Comparison of ENCODE assay signal across 7 cellular contexts in genomic region chr3:42802876-42803799, GRCh38. TPM values are rescaled to one million over a fixed set of nuclear protein-coding genes. Genes with fewer than 3 reads are reported as not detected.
A peak's percentile ranks its signal among the peaks of the same experiment; 100 is the strongest.
DNase-seq lines count a peak whose midpoint lies in the region; ATAC-seq, FAIRE-seq and TF ChIP-seq lines count a peak whose summit lies in the region.

No MANE protein-coding gene starts in this region.

- no peaks in the 10 kb centered on the region for H3K9me3 ChIP-seq in breast epithelium
- no peaks in the 10 kb centered on the region for H3K9me3 ChIP-seq in HepG2 (ENCODE audit: low read length)

- H2AFZ ChIP-seq in HepG2 (ENCODE audit: low read length), result no peak overlapping the region

- intact Hi-C loops in breast epithelium (cut with DNase I; ENCODE audit: low total_unique reads), result no loop called here
- intact Hi-C loops in HepG2 (cut with micrococcal nuclease; ENCODE audit: unreplicated experiment), result no loop called here

- H4K20me1 ChIP-seq in HepG2 (ENCODE audit: insufficient read depth, low read length), result 0 out of 2 replicates have a peak, but pooled peaks cover 3% of the 10 kb centered on the region

- CTCF ChIA-PET in HepG2 (lab: Yijun Ruan, JAX; ENCODE audit: low intra/inter-chr PET ratio, low total read pairs), result no interaction called here

- H3K4me2 ChIP-seq in HepG2 (ENCODE audit: low read depth, low read length), result peak overlapping the region; percentile 92

- H3K4me3 ChIP-seq in GM08714 (ENCODE audit: low read length) (peak overlapping the region; percentile 91), breast epithelium (peak overlapping the region; percentile 71 to 81 (median 81)), HepG2 (replicated peaks in 1 of 3; ENCODE audit: insufficient read depth in 1 of 3, low read depth in 2 of 3, low read length in 3 of 3) (peak overlapping the region; percentile 87 to 98 (median 92))

- TF ChIP-seq RAD21 in HepG2 (CRISPR knock-in tag; IDR thresholded peaks at IDR 0.05), result 0 out of 2 replicates have a peak, but pooled peaks have one; percentile 8

- TF ChIP-seq POLR2A in breast epithelium (IDR thresholded peaks at IDR 0.05) (no peak), HepG2 (IDR thresholded peaks at IDR 0.05; ENCODE audit: insufficient read depth in 1 of 2, low read depth in 2 of 2, low read length in 2 of 2) (0 out of 4 replicates have a peak, but pooled peaks of 1 of the 2 experiments have one; percentile 27)

- FAIRE-seq in HepG2 (lab: Jason Lieb, UNC), result peak; percentile 34

- peaks cover 0 to 7% of the 10 kb centered on the region in 2 donors for H3K4me1 ChIP-seq in breast epithelium
- peaks cover 66% of the 10 kb centered on the region for H3K4me1 ChIP-seq in HepG2 (ENCODE audit: insufficient read depth, low read length)

- H3K9ac ChIP-seq in HepG2 (ENCODE audit: insufficient read depth, low read depth, low read length), result peak overlapping the region; percentile 97

- TF ChIP-seq EP300 in HepG2 (IDR thresholded peaks at IDR 0.05; ENCODE audit: low read depth in 2 of 2, low read length in 2 of 2), result no peak
- TF ChIP-seq EP300 in HepG2 (CRISPR knock-in tag; IDR thresholded peaks at IDR 0.05; ENCODE audit: borderline replicate concordance), result no peak

- POLR2A ChIA-PET in HepG2 (lab: Yijun Ruan, JAX), result interaction anchor here (0.6 to 5.0 kb wide), 21 partner anchors 8 to 213 kb away, joined by 3 to 105 read pairs (median 8); partner anchors contain the start of genes CYP8B1, NKTR and SS18L2

- TF ChIP-seq CTCF in breast epithelium (IDR thresholded peaks at IDR 0.05) (no peak), HepG2 (CRISPR knock-in tag; IDR thresholded peaks at IDR 0.05) (no peak)

- DNase-seq in NCI-H2227 (lab: John Stamatoyannopoulos, UW; ENCODE audit: unreplicated experiment) (peak; percentile 29), breast epithelium (ENCODE audit: low spot score in 2 of 2) (no peak), HepG2 (ENCODE audit: low spot score) (peak; percentile 33), NOMO-1 (lab: John Stamatoyannopoulos, UW; ENCODE audit: unreplicated experiment in 2 of 2) (no peak), NCI-H446 treated with DMSO at 0.1 percent for 48 hours (lab: John Stamatoyannopoulos, UW) (no peak)

- peak overlapping the region; percentile 94 to 98 for H3K27ac ChIP-seq in breast epithelium
- H3K27ac ChIP-seq in HepG2 (ENCODE audit: extremely low read length, insufficient read depth, low read length), result peak overlapping the region; percentile 93
- peak overlapping the region; percentile 74 for H3K27ac ChIP-seq in temporal lobe (ENCODE audit: low read depth, low read length)

- 4% methylated on average over 17 of the region's 23 CpGs for WGBS in HepG2 (ENCODE audit: low lambda C conversion rate)

- TSS peak; percentile 52 for BruUV-seq in HepG2 (replicated peaks; lab: Mats Ljungman, UMichigan)

- in situ Hi-C loops in HepG2 (cut with HindIII; ENCODE audit: extremely low pct_ligation_motif_present, low pct_unique_long_range_greater_than_20kb), result no loop called here

- H3K27me3 ChIP-seq in breast epithelium (no peaks in the 10 kb centered on the region), HepG2 (ENCODE audit: control insufficient read depth in 1 of 2, insufficient read depth in 2 of 2, low read length in 2 of 2) (no peaks in the 10 kb centered on the region; a peak in 1 of 5 replicates)

- no peaks in the 10 kb centered on the region for H3K36me3 ChIP-seq in breast epithelium
- H3K36me3 ChIP-seq in HepG2 (replicated peaks in 1 of 2; ENCODE audit: control insufficient read depth in 1 of 2, insufficient read depth in 2 of 2, low read length in 2 of 2), result peaks cover 0 to 10% of the 10 kb centered on the region in 2 experiments; a peak in 1 of 5 replicates

- H3K79me2 ChIP-seq in HepG2 (ENCODE audit: insufficient read depth, low read length), result peaks cover 48% of the 10 kb centered on the region

- peak; percentile 1; the same call in 1 of the 3 replicates for ATAC-seq in HepG2

RNA-seq across cellular contexts. Expression of gene HIGD1A, which starts 1.2 kb away (rescaled TPM):
- total RNA-seq in breast epithelium, result 100 to 1,000 TPM; 131 to 185 (median 148) TPM
- total RNA-seq in HepG2 (2016; rRNA removed; fragmentation: Illumina TruSeq; extraction: Trizol), result 253 and 379 TPM in 2 replicates
- 47.7 and 48.6 TPM in 2 replicates for total RNA-seq in HepG2 (2016; cell fraction: cytosol; rRNA removed; fragmentation: Illumina TruSeq; extraction: Trizol; ENCODE audit: low read depth)
- 250 and 416 TPM in 2 replicates for total RNA-seq in HepG2 (2016; cell fraction: insoluble cytoplasmic fraction; rRNA removed; fragmentation: Illumina TruSeq; extraction: Trizol)
- 136 and 157 TPM in 2 replicates for total RNA-seq in HepG2 (2016; cell fraction: membrane; rRNA removed; fragmentation: Illumina TruSeq; extraction: Trizol)
- 98.8 and 101 TPM in 2 replicates for total RNA-seq in HepG2 (2016; cell fraction: nucleus; rRNA removed; fragmentation: Illumina TruSeq; extraction: Trizol)
- polyA plus RNA-seq in HepG2 (2011; rRNA removed), result 175 and 222 TPM in 2 replicates
- 84.7 and 175 TPM in 2 replicates for polyA plus RNA-seq in HepG2 (2011; cell fraction: cytosol; rRNA removed)
- polyA plus RNA-seq in HepG2 (2011; cell fraction: nucleus; rRNA removed), result 20.5 and 47.2 TPM in 2 replicates
- 196 and 210 TPM in 2 replicates for polyA plus RNA-seq in HepG2 (2012)
- polyA plus RNA-seq in HepG2 (2016; cell fraction: cytosol; fragmentation: Illumina TruSeq; extraction: Trizol; ENCODE audit: low read depth), result 58.2 and 60.2 TPM in 2 replicates
- 380 and 413 TPM in 2 replicates for polyA plus RNA-seq in HepG2 (2016; cell fraction: insoluble cytoplasmic fraction; fragmentation: Illumina TruSeq; extraction: Trizol; ENCODE audit: low read depth)
- polyA plus RNA-seq in HepG2 (2016; cell fraction: membrane; fragmentation: Illumina TruSeq; extraction: Trizol; ENCODE audit: low read depth), result 121 and 132 TPM in 2 replicates
- polyA plus RNA-seq in HepG2 (2016; cell fraction: nucleus; fragmentation: Illumina TruSeq; extraction: Trizol; ENCODE audit: insufficient read depth, low read depth), result 141 TPM in 2 replicates
- 17.0 and 26.1 TPM in 2 replicates for polyA minus RNA-seq in HepG2 (2011; rRNA and poly(A)+ RNA removed; ENCODE audit: low replicate concordance)
- 99.1 and 123 TPM in 2 replicates for polyA minus RNA-seq in HepG2 (2011; cell fraction: cytosol; rRNA and poly(A)+ RNA removed)
- polyA minus RNA-seq in HepG2 (2011; cell fraction: nucleus; rRNA and poly(A)+ RNA removed), result 38.9 and 61.0 TPM in 2 replicates
- total RNA-seq in temporal lobe, result 87.8 TPM

RNA-seq across cellular contexts. Expression of gene ACKR2, which starts 6.1 kb away (rescaled TPM):
- total RNA-seq in breast epithelium, result 10 to 100 TPM in 1 of 3 donors, 1 to 10 TPM in 2; 1.8 to 15.8 (median 6.9) TPM
- total RNA-seq in HepG2 (2016; rRNA removed; fragmentation: Illumina TruSeq; extraction: Trizol), result 1.1 TPM in 2 replicates
- 0.62 and 2.0 TPM in 2 replicates for total RNA-seq in HepG2 (2016; cell fraction: cytosol; rRNA removed; fragmentation: Illumina TruSeq; extraction: Trizol; ENCODE audit: low read depth)
- total RNA-seq in HepG2 (2016; cell fraction: insoluble cytoplasmic fraction; rRNA removed; fragmentation: Illumina TruSeq; extraction: Trizol), result 0.64 and 0.71 TPM in 2 replicates
- 1.1 and 1.2 TPM in 2 replicates for total RNA-seq in HepG2 (2016; cell fraction: membrane; rRNA removed; fragmentation: Illumina TruSeq; extraction: Trizol)
- 1.1 and 2.7 TPM in 2 replicates for total RNA-seq in HepG2 (2016; cell fraction: nucleus; rRNA removed; fragmentation: Illumina TruSeq; extraction: Trizol)
- 1.9 and 2.6 TPM in 2 replicates for polyA plus RNA-seq in HepG2 (2011; rRNA removed)
- polyA plus RNA-seq in HepG2 (2011; cell fraction: cytosol; rRNA removed), result 0.87 and 1.3 TPM in 2 replicates
- 1.9 and 2.1 TPM in 2 replicates for polyA plus RNA-seq in HepG2 (2011; cell fraction: nucleus; rRNA removed)
- 1.4 and 1.8 TPM in 2 replicates for polyA plus RNA-seq in HepG2 (2012)
- polyA plus RNA-seq in HepG2 (2016; cell fraction: cytosol; fragmentation: Illumina TruSeq; extraction: Trizol; ENCODE audit: low read depth), result 0.19 and 0.42 TPM in 2 replicates
- 0.44 and 0.74 TPM in 2 replicates for polyA plus RNA-seq in HepG2 (2016; cell fraction: insoluble cytoplasmic fraction; fragmentation: Illumina TruSeq; extraction: Trizol; ENCODE audit: low read depth)
- 0.29 and 0.34 TPM in 2 replicates for polyA plus RNA-seq in HepG2 (2016; cell fraction: membrane; fragmentation: Illumina TruSeq; extraction: Trizol; ENCODE audit: low read depth)
- 0.83 and 1.5 TPM in 2 replicates for polyA plus RNA-seq in HepG2 (2016; cell fraction: nucleus; fragmentation: Illumina TruSeq; extraction: Trizol; ENCODE audit: insufficient read depth, low read depth)
- polyA minus RNA-seq in HepG2 (2011; rRNA and poly(A)+ RNA removed; ENCODE audit: low replicate concordance), result 0.05 and 6.0 TPM in 2 replicates
- polyA minus RNA-seq in HepG2 (2011; cell fraction: cytosol; rRNA and poly(A)+ RNA removed), result 3.0 and 3.5 TPM in 2 replicates
- 3.5 and 6.0 TPM in 2 replicates for polyA minus RNA-seq in HepG2 (2011; cell fraction: nucleus; rRNA and poly(A)+ RNA removed)
- total RNA-seq in temporal lobe, result 0.74 TPM

RNA-seq across cellular contexts. Expression of gene CCDC13, which starts 30.1 kb away (rescaled TPM):
- total RNA-seq in breast epithelium (1 to 10 TPM; 2.3 to 2.9 (median 2.9) TPM), HepG2 (2016; rRNA removed; fragmentation: Illumina TruSeq; extraction: Trizol) (0.22 TPM in 1 of 2 replicates, not detected in the other), temporal lobe (2.7 TPM)
- not detected in 2 replicates for total RNA-seq in HepG2 (2016; cell fraction: cytosol; rRNA removed; fragmentation: Illumina TruSeq; extraction: Trizol; ENCODE audit: low read depth)
- total RNA-seq in HepG2 (2016; cell fraction: insoluble cytoplasmic fraction; rRNA removed; fragmentation: Illumina TruSeq; extraction: Trizol), result 0.19 TPM in 1 of 2 replicates, not detected in the other
- 0.31 and 0.34 TPM in 2 replicates for total RNA-seq in HepG2 (2016; cell fraction: membrane; rRNA removed; fragmentation: Illumina TruSeq; extraction: Trizol)
- total RNA-seq in HepG2 (2016; cell fraction: nucleus; rRNA removed; fragmentation: Illumina TruSeq; extraction: Trizol), result not detected in 2 replicates
- 0.51 and 0.68 TPM in 2 replicates for polyA plus RNA-seq in HepG2 (2011; rRNA removed)
- polyA plus RNA-seq in HepG2 (2011; cell fraction: cytosol; rRNA removed), result 0.09 and 0.26 TPM in 2 replicates
- polyA plus RNA-seq in HepG2 (2011; cell fraction: nucleus; rRNA removed), result 1.6 and 2.5 TPM in 2 replicates
- 0.43 and 0.89 TPM in 2 replicates for polyA plus RNA-seq in HepG2 (2012)
- 0.42 TPM in 1 of 2 replicates, not detected in the other for polyA plus RNA-seq in HepG2 (2016; cell fraction: cytosol; fragmentation: Illumina TruSeq; extraction: Trizol; ENCODE audit: low read depth)
- 0.41 TPM in 1 of 2 replicates, not detected in the other for polyA plus RNA-seq in HepG2 (2016; cell fraction: insoluble cytoplasmic fraction; fragmentation: Illumina TruSeq; extraction: Trizol; ENCODE audit: low read depth)
- polyA plus RNA-seq in HepG2 (2016; cell fraction: membrane; fragmentation: Illumina TruSeq; extraction: Trizol; ENCODE audit: low read depth), result 0.27 and 0.39 TPM in 2 replicates
- polyA plus RNA-seq in HepG2 (2016; cell fraction: nucleus; fragmentation: Illumina TruSeq; extraction: Trizol; ENCODE audit: insufficient read depth, low read depth), result not detected in 2 replicates
- 0.30 TPM in 1 of 2 replicates, not detected in the other for polyA minus RNA-seq in HepG2 (2011; rRNA and poly(A)+ RNA removed; ENCODE audit: low replicate concordance)
- polyA minus RNA-seq in HepG2 (2011; cell fraction: cytosol; rRNA and poly(A)+ RNA removed), result not detected in 2 replicates
- polyA minus RNA-seq in HepG2 (2011; cell fraction: nucleus; rRNA and poly(A)+ RNA removed), result 1.4 and 2.0 TPM in 2 replicates

Comparison
In these comparisons a context has a peak if more than half of its experiments do, and no peak if none do; other contexts are left out.
1. DNase-seq: peak in NCI-H2227 (single experiment) and HepG2 (single experiment); none in breast epithelium (0 of 2), NOMO-1 (0 of 2) and NCI-H446 treated with DMSO at 0.1 percent for 48 hours (single experiment).
2. Peak in every context shown above with its lines, with median percentiles within 50 percentile points of each other: H3K4me3 ChIP-seq and H3K27ac ChIP-seq.